Comparison of ENCODE assay signal across 1 cellular context in genomic region chr7:46153951-46154787, GRCh38.
TF ChIP-seq lines count a peak whose summit lies in the region.

No MANE protein-coding gene starts in this region.

TF ChIP-seq in HepG2, 621 proteins besides CTCF, POLR2A, EP300 and RAD21 (continued from another document and continues in another):
- TF ChIP-seq POGK (CRISPR knock-in tag; conservative IDR thresholded peaks at IDR 0.05) (no peak), TCF7 (IDR thresholded peaks at IDR 0.05; ENCODE audit: low read depth) (no peak), U2AF1 (optimal IDR thresholded peaks at IDR 0.05; ENCODE audit: low read depth, low read length) (no peak), SNAPC4 (CRISPR knock-in tag; IDR thresholded peaks at IDR 0.05) (no peak), SRSF1 (optimal IDR thresholded peaks at IDR 0.05; ENCODE audit: low read depth, low read length) (no peak), ZNF317 (CRISPR knock-in tag; IDR thresholded peaks at IDR 0.05) (no peak), ZNF609 (CRISPR knock-in tag; IDR thresholded peaks at IDR 0.05; ENCODE audit: borderline replicate concordance) (0 out of 2 replicates have a peak, but pooled peaks have one; percentile 38), ZNF83 (CRISPR knock-in tag; IDR thresholded peaks at IDR 0.05; ENCODE audit: borderline replicate concordance) (no peak), KAT2B (IDR thresholded peaks at IDR 0.05; ENCODE audit: borderline replicate concordance, low read depth, low read length) (no peak), RCOR2 (CRISPR knock-in tag; IDR thresholded peaks at IDR 0.05) (peak; percentile 47; the same call in 1 of the 2 replicates), STAT5B (CRISPR knock-in tag; IDR thresholded peaks at IDR 0.05) (no peak), ZNF724P (CRISPR knock-in tag; IDR thresholded peaks at IDR 0.05; ENCODE audit: borderline replicate concordance) (no peak), SP1 (IDR thresholded peaks at IDR 0.05) (no peak), SP1 (CRISPR knock-in tag; IDR thresholded peaks at IDR 0.05) (no peak), ZSCAN25 (CRISPR knock-in tag; IDR thresholded peaks at IDR 0.05) (no peak), ZBTB2 (CRISPR knock-in tag; IDR thresholded peaks at IDR 0.05; ENCODE audit: low read depth) (no peak), U2AF2 (IDR thresholded peaks at IDR 0.05; ENCODE audit: low read depth, low read length) (no peak), UBTF (CRISPR knock-in tag; IDR thresholded peaks at IDR 0.05) (no peak), ZNF878 (CRISPR knock-in tag; IDR thresholded peaks at IDR 0.05) (no peak), RBM22 (optimal IDR thresholded peaks at IDR 0.05; ENCODE audit: low read length) (no peak), ZGPAT (CRISPR knock-in tag; IDR thresholded peaks at IDR 0.05) (peak; percentile 68; the same call in 1 of the 2 replicates), MAZ (IDR thresholded peaks at IDR 0.05; ENCODE audit: borderline replicate concordance, low read depth, low read length) (no peak; the same call in 1 of the 2 replicates), MAZ (CRISPR knock-in tag; IDR thresholded peaks at IDR 0.05; ENCODE audit: low read depth) (no peak), ZNF407 (CRISPR knock-in tag; IDR thresholded peaks at IDR 0.05; ENCODE audit: not compliant biosample characterization) (no peak)
